In the genomic region with DNA sequence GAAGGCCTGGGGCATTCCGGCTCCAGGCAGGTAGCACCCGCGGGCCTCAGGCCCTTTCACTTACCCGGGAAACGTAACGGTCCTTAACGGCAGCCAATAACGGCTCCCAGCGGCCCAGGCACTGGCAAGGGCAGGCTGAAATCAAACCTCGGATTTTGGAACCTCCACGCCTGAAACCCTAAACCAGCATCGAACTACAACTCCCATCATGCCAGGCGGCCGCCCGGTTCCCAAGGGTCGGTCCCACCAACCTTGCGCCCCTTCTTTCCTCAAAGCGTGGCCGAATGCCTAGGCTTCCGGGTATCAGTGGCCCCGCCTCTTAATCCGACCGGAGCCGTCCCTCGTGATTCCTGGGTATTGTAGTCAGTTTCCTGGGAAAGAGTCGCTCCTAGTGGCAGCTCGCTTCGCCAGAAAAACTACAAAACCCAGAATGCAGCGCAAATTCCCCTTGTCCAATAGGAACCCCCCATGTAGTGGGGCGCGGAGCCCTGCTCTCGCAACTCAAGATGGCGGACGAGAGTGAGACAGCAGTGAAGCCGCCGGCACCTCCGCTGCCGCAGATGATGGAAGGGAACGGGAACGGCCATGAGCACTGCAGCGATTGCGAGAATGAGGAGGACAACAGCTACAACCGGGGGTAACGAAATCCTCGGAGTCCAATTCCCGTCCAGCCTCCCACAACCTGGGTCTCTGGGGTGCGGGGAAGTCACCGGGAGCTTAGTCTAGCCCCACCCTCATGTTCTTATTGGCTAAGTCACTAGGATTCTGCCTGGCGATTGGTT, we compare ENCODE assay signal across 8 cellular contexts. TPM values are rescaled to one million over a fixed set of nuclear protein-coding genes. Genes with fewer than 3 reads are reported as not detected.
A peak's percentile ranks its signal among the peaks of the same experiment; 100 is the strongest.
DNase-seq lines count a peak whose midpoint lies in the region; ATAC-seq lines count a peak whose summit lies in the region.

A gene (plus strand): TSS at position 494 of the 782 bp plus-strand sequence. CDS start 13 bp downstream, at position 507.

- H3K9me3 Mint-ChIP-seq in activated naive CD4-positive, alpha-beta T cell treated with anti-CD3 and anti-CD28 coated beads, Interleukin-2, amount 50 U/mL, for 72 hours, result no peaks in the 10 kb centered on the region

- H3K27ac Mint-ChIP-seq in activated naive CD4-positive, alpha-beta T cell treated with anti-CD3 and anti-CD28 coated beads, Interleukin-2, amount 50 U/mL, for 72 hours, result peak within 1 kb of the TSS; percentile 87 to 100

- ATAC-seq in HG02610 (IDR thresholded peaks at IDR 0.05; ENCODE audit: unreplicated experiment), result peak; percentile 83
- peak; percentile 91 for ATAC-seq in activated naive CD4-positive, alpha-beta T cell treated with anti-CD3 and anti-CD28 coated beads, Interleukin-2, amount 50 U/mL, for 72 hours

- DNase-seq in NCI-H1092 treated with DMSO at 0.1 percent for 48 hours (lab: John Stamatoyannopoulos, UW) (peak; percentile 100), SKM-1 (lab: John Stamatoyannopoulos, UW; ENCODE audit: unreplicated experiment) (peak; percentile 99), glomerular endothelial cell (ENCODE audit: extremely low read depth, low read depth, low spot score) (peak; percentile 98), occipital lobe (lab: John Stamatoyannopoulos, UW) (peak; percentile 99)
- peak; percentile 92 to 97 for DNase-seq in activated naive CD4-positive, alpha-beta T cell treated with anti-CD3 and anti-CD28 coated beads, Interleukin-2, amount 50 U/mL, for 72 hours (ENCODE audit: low spot score in 2 of 2)

- peak within 1 kb of the TSS; percentile 85 for H3K27ac ChIP-seq in temporal lobe (ENCODE audit: low read depth, low read length)

- H3K36me3 Mint-ChIP-seq in activated naive CD4-positive, alpha-beta T cell treated with anti-CD3 and anti-CD28 coated beads, Interleukin-2, amount 50 U/mL, for 72 hours, result peaks cover 21% of the 10 kb centered on the region in 2 donors

- H3K4me3 ChIP-seq in GM08714 (ENCODE audit: low read length), result peak within 1 kb of the TSS; percentile 79

RNA-seq across cellular contexts. Expression of the gene that starts here (rescaled TPM):
- 100 to 1,000 TPM; 130 to 270 TPM for total RNA-seq in activated naive CD4-positive, alpha-beta T cell treated with anti-CD3 and anti-CD28 coated beads, Interleukin-2, amount 50 U/mL, for 72 hours
- total RNA-seq in glomerular endothelial cell, result 95.0 and 205 TPM in 2 replicates
- total RNA-seq in occipital lobe, result 27.9 TPM
- 26.8 TPM for total RNA-seq in temporal lobe

Comparison
In these comparisons a context has a peak if more than half of its experiments do, and no peak if none do; other contexts are left out.
1. Peak in every context shown above with its lines: DNase-seq, ATAC-seq, H3K4me3 ChIP-seq and H3K27ac ChIP-seq.